ENCODE assay signal across 11 cellular contexts in genomic region chr3:45644467-45645201, GRCh38. TPM values are rescaled to one million over a fixed set of nuclear protein-coding genes. Genes with fewer than 3 reads are reported as not detected.
A peak's percentile ranks its signal among the peaks of the same experiment; 100 is the strongest.
DNase-seq lines count a peak whose midpoint lies in the region; ATAC-seq, FAIRE-seq and TF ChIP-seq lines count a peak whose summit lies in the region.
"Had no signal": no experiment of that assay in that cellular context is flagged by ENCODE, and none has a peak within 500 bp of the region (broad histone marks: within the 10 kb centered on the region; RNA-seq: fewer than 3 reads in every experiment).

No MANE protein-coding gene starts in this region.

- intact Hi-C loops in Calu3 (cut with micrococcal nuclease; ENCODE audit: unreplicated experiment): loop anchor here (5.0 kb wide), 1 partner anchor 47 kb away; no protein-coding TSS in a partner anchor
- intact Hi-C loops in heart left ventricle (cut with DNase I): loop anchor here in 3 of 10 donors (5.0 kb wide), 3 partner anchors 32 to 47 kb away; no protein-coding TSS in a partner anchor

- ATAC-seq in heart left ventricle: no peak
- ATAC-seq: mucosa of descending colon had no signal

- peaks cover 8% of the 10 kb centered on the region; the same call in 1 of the 2 replicates for H3K4me1 ChIP-seq in SJCRH30
- H3K4me1 ChIP-seq in heart left ventricle: peaks cover 0 to 83% (median 30%) of the 10 kb centered on the region in 12 donors

- TF ChIP-seq CTCF in Calu3 (IDR thresholded peaks at IDR 0.05; ENCODE audit: unreplicated experiment): no peak
- TF ChIP-seq CTCF in progenitor cell of endocrine pancreas (IDR thresholded peaks at IDR 0.05; ENCODE audit: unreplicated experiment): no peak
- TF ChIP-seq CTCF in heart left ventricle (IDR thresholded peaks at IDR 0.05): no peak

- no TSS peak for BruUV-seq in Calu3 (replicated peaks; lab: Mats Ljungman, UMichigan)

- H3K27ac Mint-ChIP-seq in Calu3 (ENCODE audit: unreplicated experiment): peak overlapping the region; percentile 58
- H3K27ac Mint-ChIP-seq in progenitor cell of endocrine pancreas: peak overlapping the region; percentile 3

- H3K4me1 Mint-ChIP-seq in Calu3 (ENCODE audit: low read depth, unreplicated experiment) (peaks cover 65% of the 10 kb centered on the region), progenitor cell of endocrine pancreas (ENCODE audit: low read depth) (peaks cover 9% of the 10 kb centered on the region)

- 68 to 75% (median 74%) methylated on average over 12 of the region's 12 CpGs for WGBS in heart left ventricle, 4 donors

- H3K27me3 ChIP-seq in SJCRH30 (no peaks in the 10 kb centered on the region), heart left ventricle (no peaks in the 10 kb centered on the region)

- H3K4me3 Mint-ChIP-seq in Calu3 (ENCODE audit: low read depth, unreplicated experiment) (no peak overlapping the region), progenitor cell of endocrine pancreas (ENCODE audit: low read depth) (no peak overlapping the region)

- CTCF ChIA-PET in Calu3 (lab: Charles Lee): interaction anchor here (0.5 to 1.1 kb wide), 2 partner anchors 15 to 32 kb away, joined by 6 to 8 read pairs; no protein-coding TSS in a partner anchor

- H3K27me3 Mint-ChIP-seq in Calu3 (ENCODE audit: unreplicated experiment) (no peaks in the 10 kb centered on the region), progenitor cell of endocrine pancreas (no peaks in the 10 kb centered on the region)

- peaks cover 4% of the 10 kb centered on the region; the same call in 1 of the 2 replicates for H3K36me3 ChIP-seq in SJCRH30
- H3K36me3 ChIP-seq in heart left ventricle: peaks cover 0 to 9% (median 0%) of the 10 kb centered on the region in 9 donors

- no peak for TF ChIP-seq POLR2A in heart left ventricle (IDR thresholded peaks at IDR 0.05)

- peak overlapping the region; percentile 90 for H3K27ac ChIP-seq in epithelial cell of prostate
- no peak overlapping the region for H3K27ac ChIP-seq in substantia nigra (ENCODE audit: low read depth, low read length, poor library complexity, severe bottlenecking)
- no peak overlapping the region for H3K27ac ChIP-seq in SJCRH30
- H3K27ac ChIP-seq in heart left ventricle: peak overlapping the region in 3 of 12 donors; percentile 18 to 91 (median 32)
- H3K27ac ChIP-seq: VCaP had no signal

- no peak for DNase-seq in Calu3
- peak; percentile 77 for DNase-seq in RCC 7860 (ENCODE audit: low spot score)
- DNase-seq in epithelial cell of prostate (ENCODE audit: low read depth, low spot score): peak; percentile 41
- no peak for DNase-seq in progenitor cell of endocrine pancreas (ENCODE audit: low spot score, unreplicated experiment)
- DNase-seq in substantia nigra (lab: John Stamatoyannopoulos, UW): no peak
- DNase-seq in SJCRH30: no peak
- no peak for DNase-seq in heart left ventricle
- DNase-seq in DMS79 treated with DMSO at 0.1 percent for 48 hours (lab: John Stamatoyannopoulos, UW): no peak
- DNase-seq: mucosa of descending colon, NCI-H1417 treated with DMSO at 0.1 percent for 48 hours had no signal

- H3K9me3 ChIP-seq in SJCRH30 (replicated peaks): 0 out of 2 replicates have a peak, but pooled peaks cover 4% of the 10 kb centered on the region
- peaks cover 0 to 7% (median 0%) of the 10 kb centered on the region in 12 donors for H3K9me3 ChIP-seq in heart left ventricle
- H3K9me3 ChIP-seq: mucosa of descending colon had no signal

- H3K4me3 ChIP-seq in SJCRH30 (no peak overlapping the region), heart left ventricle (no peak overlapping the region)
- H3K4me3 ChIP-seq: mucosa of descending colon had no signal

- H3K36me3 Mint-ChIP-seq in Calu3 (ENCODE audit: insufficient read depth, unreplicated experiment) (peaks cover 24% of the 10 kb centered on the region), progenitor cell of endocrine pancreas (ENCODE audit: insufficient read depth) (peaks cover 9% of the 10 kb centered on the region)

- FAIRE-seq in RCC 7860 (lab: Jason Lieb, UNC): no peak

- no peaks in the 10 kb centered on the region for H3K9me3 Mint-ChIP-seq in Calu3 (ENCODE audit: low read depth, unreplicated experiment)
- peaks cover 3% of the 10 kb centered on the region for H3K9me3 Mint-ChIP-seq in progenitor cell of endocrine pancreas (ENCODE audit: low read depth)

RNA-seq across cellular contexts. Expression of gene SACM1L, which starts 44.6 kb away (rescaled TPM):
- 39.5 and 40.5 TPM in 2 replicates for total RNA-seq in Calu3 (2022)
- 56.7 and 61.3 TPM in 2 replicates for total RNA-seq in progenitor cell of endocrine pancreas
- 21.7 and 25.0 TPM in 2 replicates for total RNA-seq in SJCRH30 (2014; rRNA removed; shearing (Covaris generic))
- total RNA-seq in heart left ventricle: 10 to 100 TPM; 12.6 to 35.3 (median 22.3) TPM
- 10 to 100 TPM; 15.1 to 25.7 TPM for polyA plus RNA-seq in heart left ventricle

RNA-seq across cellular contexts. Expression of gene LIMD1, which starts 50.1 kb away (rescaled TPM):
- 38.7 and 39.8 TPM in 2 replicates for total RNA-seq in Calu3 (2022)
- total RNA-seq in progenitor cell of endocrine pancreas: 31.3 and 32.5 TPM in 2 replicates
- total RNA-seq in SJCRH30 (2014; rRNA removed; shearing (Covaris generic)): 25.0 and 28.0 TPM in 2 replicates
- 10 to 100 TPM; 24.8 to 42.8 (median 32.9) TPM for total RNA-seq in heart left ventricle
- polyA plus RNA-seq in heart left ventricle: 10 to 100 TPM; 14.4 to 17.7 TPM

Comparison
In these comparisons a context has a peak if more than half of its experiments do, and no peak if none do; other contexts are left out.
1. DNase-seq: peak in RCC 7860 (single experiment) and epithelial cell of prostate (single experiment); none in Calu3 (single experiment), progenitor cell of endocrine pancreas (single experiment), substantia nigra (0 of 49), SJCRH30 (0 of 2), heart left ventricle (0 of 5) and DMS79 treated with DMSO at 0.1 percent for 48 hours (single experiment).